19 cellular contexts compared by ENCODE assay signal in the genomic region with DNA sequence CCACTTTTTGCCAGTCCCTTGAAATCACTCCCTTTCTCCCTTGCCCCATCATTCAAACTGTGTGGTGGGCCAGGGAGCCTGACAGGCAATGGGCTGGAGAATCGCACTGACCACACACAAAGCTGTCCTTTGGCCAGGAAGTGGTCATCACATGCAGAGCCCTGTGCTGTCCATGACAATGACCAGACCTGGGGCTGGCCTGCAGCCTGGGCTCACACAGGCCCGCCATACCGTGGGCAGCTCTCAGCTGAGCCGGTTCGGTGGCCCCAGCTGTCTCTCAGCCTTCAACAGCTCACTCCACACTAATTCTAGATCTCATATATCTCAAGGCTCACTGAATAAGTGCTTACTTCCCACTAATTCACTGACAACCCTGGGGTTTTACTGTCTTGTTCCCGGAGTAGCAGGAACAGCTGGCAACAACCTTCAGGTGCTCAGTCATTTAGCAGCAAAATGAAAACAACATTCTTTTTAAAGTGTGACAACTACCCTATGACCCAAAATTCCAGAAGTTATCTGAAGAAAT.
"Had no signal": no experiment of that assay in that cellular context is flagged by ENCODE, and none has a peak within 500 bp of the region (broad histone marks: within the 10 kb centered on the region; RNA-seq: fewer than 3 reads in every experiment).

No MANE protein-coding gene starts in this region.

- ATAC-seq: gastroesophageal sphincter; left lobe of liver; lower lobe of right lung; naive thymus-derived CD4-positive, alpha-beta T cell had no signal

- DNase-seq: colonic mucosa; dermis blood vessel endothelial cell; esophagus squamous epithelium; foreskin fibroblast; glutamatergic neuron; kidney glomerular epithelial cell; lower lobe of right lung; midbrain; naive thymus-derived CD4-positive, alpha-beta T cell; nephron progenitor cell; posterior cingulate gyrus; stimulated activated CD4-positive, alpha-beta T cell treated with anti-CD3 and anti-CD28 coated beads, Interleukin-2, amount 100 ng/mL, for 48 hours; stimulated activated naive CD4-positive, alpha-beta T cell treated with Interleukin-2 at 50 U/mL for 16 hours had no signal

- H3K27me3 Mint-ChIP-seq: memory B cell, type B pancreatic cell had no signal

- H3K4me1 Mint-ChIP-seq: memory B cell, nephron progenitor cell had no signal

- H3K27me3 ChIP-seq: colonic mucosa, esophagus squamous epithelium, gastroesophageal sphincter, hepatocyte, neutrophil had no signal

- H3K27ac Mint-ChIP-seq: memory B cell; naive thymus-derived CD4-positive, alpha-beta T cell; nephron progenitor cell; type B pancreatic cell had no signal

- H3K4me3 Mint-ChIP-seq: memory B cell; naive thymus-derived CD4-positive, alpha-beta T cell; nephron progenitor cell; type B pancreatic cell had no signal

- H3K9me3 ChIP-seq: colonic mucosa, esophagus squamous epithelium, gastroesophageal sphincter, lower lobe of right lung, neutrophil had no signal

- H3K9me3 Mint-ChIP-seq: memory B cell had no signal

- H3K27ac ChIP-seq: colonic mucosa, esophagus squamous epithelium, gastroesophageal sphincter, hepatocyte, lower lobe of right lung, neutrophil had no signal
